ENCODE assay signal across 8 cellular contexts in genomic region chr1:92858564-92859399, GRCh38. TPM values are rescaled to one million over a fixed set of nuclear protein-coding genes. Genes with fewer than 3 reads are reported as not detected.
DNase-seq lines count a peak whose midpoint lies in the region; ATAC-seq, FAIRE-seq and TF ChIP-seq lines count a peak whose summit lies in the region.

No MANE protein-coding gene starts in this region.

- POLR2A ChIA-PET in A549 (lab: Yijun Ruan, JAX): no interaction called here

- H3K27ac ChIP-seq in A549 (peak overlapping the region in 1 of 2 experiments; percentile 37; a peak in 1 of 6 replicates), testis (no peak overlapping the region)

- H3K27me3 ChIP-seq in testis: no peaks in the 10 kb centered on the region

- 36% methylated on average over 13 of the region's 13 CpGs for WGBS in A549 (ENCODE audit: missing lambda C conversion rate)
- 12 to 13% methylated on average over 13 of the region's 13 CpGs for WGBS in testis, 2 donors

- H3K36me3 ChIP-seq in testis (ENCODE audit: low read depth, missing control alignments): no peaks in the 10 kb centered on the region

- CTCF ChIA-PET in A549 (lab: Yijun Ruan, JAX): interaction anchor here (0.6 to 7.4 kb wide), 60 partner anchors 9 to 1100 kb away, joined by 3 to 130 read pairs (median 4); partner anchors contain the start of genes DIPK1A and RPL5

- TF ChIP-seq RAD21 in A549 (conservative IDR thresholded peaks at IDR 0.05 in 1 of 2, IDR thresholded peaks at IDR 0.05 in 1 of 2): peak; percentile 95 to 96

- H3K9me3 ChIP-seq in A549 (0 out of 3 replicates have a peak, but pooled peaks cover 3% of the 10 kb centered on the region), testis (no peaks in the 10 kb centered on the region)

- peak; percentile 57 to 72 for DNase-seq in A549 (ENCODE audit: low read depth in 1 of 2, low spot score in 1 of 2)
- peak; percentile 10 for DNase-seq in GM12891 (ENCODE audit: insufficient read length, low spot score)
- peak; percentile 94 for DNase-seq in NCI-H510A treated with DMSO at 0.1 percent for 48 hours (lab: John Stamatoyannopoulos, UW)
- DNase-seq in activated CD4-positive, alpha-beta T cell treated with anti-CD3 and anti-CD28 coated beads, Interleukin-2, amount 50 U/mL, for 1 hour: peak; percentile 31
- peak; percentile 85 for DNase-seq in middle frontal gyrus (ENCODE audit: extremely low spot score, low spot score)
- peak; percentile 82 for DNase-seq in testis

- ATAC-seq in A549 (peak; percentile 82 to 88), HG03432 (IDR thresholded peaks at IDR 0.05; ENCODE audit: unreplicated experiment) (peak; percentile 76)

- FAIRE-seq in A549 (lab: Jason Lieb, UNC) (peak; percentile 95), GM12891 (lab: Jason Lieb, UNC) (peak; percentile 96), endometrium (lab: Jason Lieb, UNC) (peak; percentile 98)

- H3K4me1 ChIP-seq in A549: no peaks in the 10 kb centered on the region
- no peaks in the 10 kb centered on the region for H3K4me1 ChIP-seq in testis

- peak overlapping the region; percentile 41; the same call in 2 of the 3 replicates for H3K4me2 ChIP-seq in A549

- TF ChIP-seq CTCF in A549 (IDR thresholded peaks at IDR 0.05) (peak; percentile 99), testis (IDR thresholded peaks at IDR 0.05) (peak; percentile 93 to 98 (median 97))

- no peak for TF ChIP-seq POLR2A in A549 (IDR thresholded peaks at IDR 0.05; ENCODE audit: low read length)
- TF ChIP-seq POLR2A in GM12891 (IDR thresholded peaks at IDR 0.05; ENCODE audit: low read depth, low read length): no peak
- TF ChIP-seq POLR2A in testis (IDR thresholded peaks at IDR 0.05): no peak

- intact Hi-C loops in testis (cut with DNase I; ENCODE audit: low total_unique reads): loop anchor here (5.0 kb wide), 1 partner anchor 134 kb away; no protein-coding TSS in a partner anchor

- no peak for TF ChIP-seq EP300 in A549 (IDR thresholded peaks at IDR 0.05)

- H3K4me3 ChIP-seq in A549: no peak overlapping the region
- peak overlapping the region in 1 of 2 donors; percentile 0 for H3K4me3 ChIP-seq in testis

TF ChIP-seq in A549, 52 proteins besides CTCF, POLR2A, EP300 and RAD21:
- TF ChIP-seq SMC3 (IDR thresholded peaks at IDR 0.05): peak; percentile 96
- no peak for TF ChIP-seq HOXB5 (CRISPR knock-in tag; IDR thresholded peaks at IDR 0.05)
- TF ChIP-seq ESRRA (IDR thresholded peaks at IDR 0.05; ENCODE audit: borderline replicate concordance, low read length): peak; percentile 64; the same call in 1 of the 2 replicates

TF ChIP-seq in GM12891, 5 proteins besides CTCF, POLR2A, EP300 and RAD21:
- TF ChIP-seq PAX5 (IDR thresholded peaks at IDR 0.05; ENCODE audit: insufficient read depth, low read length, severe bottlenecking): no peak
- TF ChIP-seq POU2F2 (IDR thresholded peaks at IDR 0.05; ENCODE audit: low read depth, low read length): no peak
- no peak for TF ChIP-seq TAF1 (IDR thresholded peaks at IDR 0.05; ENCODE audit: low read depth, low read length)
- TF ChIP-seq POLR2AphosphoS5 (IDR thresholded peaks at IDR 0.05; ENCODE audit: low read depth, low read length): no peak

RNA-seq across cellular contexts. Expression of gene RPL5, which starts 26.9 kb away (rescaled TPM):
- polyA plus RNA-seq in A549 (2011; rRNA removed) (1,649 and 2,015 TPM in 2 replicates), A549 (2017; fragmentation: RNase III; extraction: RNeasy Plus Mini Kit Qiagen cat#74134 plus additional on column Dnase treatment) (1,222 to 1,289 TPM (median 1,243 TPM) in 3 replicates), testis (ENCODE audit: insufficient read depth, low read depth, low replicate concordance) (929 TPM)
- 796 and 807 TPM in 2 replicates for polyA plus RNA-seq in A549 (2012; cell fraction: cytosol; rRNA removed)
- polyA plus RNA-seq in A549 (2012; cell fraction: nucleus; rRNA removed): 263 and 365 TPM in 2 replicates
- 643 and 712 TPM in 2 replicates for polyA minus RNA-seq in A549 (2011; rRNA and poly(A)+ RNA removed)
- 3,960 TPM for polyA plus RNA-seq in GM12891 (2012; ENCODE audit: low read depth, missing spikeins)
- total RNA-seq in testis: 100 to 1,000 TPM; 548 to 899 TPM

Comparison
In these comparisons a context has a peak if more than half of its experiments do, and no peak if none do; other contexts are left out.
1. DNase-seq: peak in every context shown above with its lines; median percentile 94 in NCI-H510A treated with DMSO at 0.1 percent for 48 hours; 85 in middle frontal gyrus; 82 in testis; 64 in A549; 31 in activated CD4-positive, alpha-beta T cell treated with anti-CD3 and anti-CD28 coated beads, Interleukin-2, amount 50 U/mL, for 1 hour; 10 in GM12891.